In the genomic region with DNA sequence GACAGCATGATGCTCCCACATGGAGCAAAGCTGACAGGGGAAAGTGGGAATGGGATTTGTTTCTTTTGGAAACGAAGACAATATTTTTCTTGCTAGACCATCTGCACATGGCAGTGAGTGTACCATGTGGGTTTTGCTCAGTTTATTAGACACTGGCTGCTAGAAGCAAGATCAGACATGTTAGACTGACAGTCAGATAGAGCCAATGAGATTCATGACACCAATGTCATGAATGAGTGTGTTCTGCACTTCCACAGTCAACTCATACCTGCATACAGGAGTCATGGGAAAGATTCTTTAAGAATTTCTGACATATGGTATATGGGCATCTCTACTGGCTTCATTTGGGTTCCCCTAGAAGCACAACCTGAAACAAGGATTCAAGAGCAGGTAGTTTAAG, we compare ENCODE assay signal across 20 cellular contexts. TPM values are rescaled to one million over a fixed set of nuclear protein-coding genes. Genes with fewer than 3 reads are reported as not detected.
DNase-seq lines count a peak whose midpoint lies in the region; ATAC-seq, FAIRE-seq and TF ChIP-seq lines count a peak whose summit lies in the region.
"Had no signal": no experiment of that assay in that cellular context is flagged by ENCODE, and none has a peak within 500 bp of the region (broad histone marks: within the 10 kb centered on the region; RNA-seq: fewer than 3 reads in every experiment).

No MANE protein-coding gene starts in this region.

- ATAC-seq in foreskin keratinocyte: peak; percentile 23
- ATAC-seq in GM18870 (IDR thresholded peaks at IDR 0.05; ENCODE audit: unreplicated experiment): no peak
- ATAC-seq: CD8-positive, alpha-beta T cell; GM12878 had no signal

- H3K36me3 ChIP-seq in bronchial epithelial cell (ENCODE audit: control insufficient read depth, insufficient read depth, low read length): no peaks in the 10 kb centered on the region
- no peaks in the 10 kb centered on the region for H3K36me3 ChIP-seq in BE2C
- H3K36me3 ChIP-seq: BLaER1, HAP-1 had no signal

- no peaks in the 10 kb centered on the region for H3K9me3 ChIP-seq in BE2C
- H3K9me3 ChIP-seq: BLaER1, Caco-2, HAP-1 had no signal

- H3K4me3 ChIP-seq in bronchial epithelial cell (ENCODE audit: low read depth, low read length) (no peak overlapping the region), BE2C (ENCODE audit: low read depth, low read length) (no peak overlapping the region)
- H3K4me3 ChIP-seq: BLaER1, GM12878, HAP-1 had no signal

- no peak overlapping the region for H3K27ac ChIP-seq in foreskin keratinocyte
- H3K27ac ChIP-seq: BLaER1, C4-2B had no signal

- DNase-seq in NCI-H1694 (lab: John Stamatoyannopoulos, UW) (peak; percentile 86), NCI-H1694 treated with DMSO at 0.1 percent for 48 hours (lab: John Stamatoyannopoulos, UW) (peak; percentile 92), bronchial epithelial cell (ENCODE audit: low read depth) (peak; percentile 81), foreskin keratinocyte (peak; percentile 46 to 68), BE2C (no peak)
- DNase-seq: Caco-2; CD4-positive, CD25-positive, alpha-beta regulatory T cell; CD8-positive, alpha-beta T cell; DMS153; DND-41; GOT3; HFFc6 had no signal

- FAIRE-seq in bronchial epithelial cell (lab: Jason Lieb, UNC): no peak
- FAIRE-seq: G401.6, GM12878, H54 had no signal

- H3K27me3 ChIP-seq in bronchial epithelial cell (ENCODE audit: control insufficient read depth, insufficient read depth, low read length) (peaks cover 13% of the 10 kb centered on the region), foreskin keratinocyte (peaks cover 23% of the 10 kb centered on the region), BE2C (peaks cover 41% of the 10 kb centered on the region)

- no peak for TF ChIP-seq CTCF in bronchial epithelial cell (IDR thresholded peaks at IDR 0.05; ENCODE audit: insufficient read depth, low read length, severe bottlenecking)
- no peak for TF ChIP-seq CTCF in foreskin keratinocyte (conservative IDR thresholded peaks at IDR 0.05)
- no peak for TF ChIP-seq CTCF in BE2C (IDR thresholded peaks at IDR 0.05; ENCODE audit: low read depth, low read length)

- H3K4me1 ChIP-seq in foreskin keratinocyte: no peaks in the 10 kb centered on the region
- no peaks in the 10 kb centered on the region for H3K4me1 ChIP-seq in BE2C
- H3K4me1 ChIP-seq: HAP-1 had no signal

RNA-seq across cellular contexts. Expression of a gene that starts 3.6 kb away (rescaled TPM):
- total RNA-seq in bronchial epithelial cell (0.13 TPM in 1 of 2 replicates, not detected in the other), foreskin keratinocyte (not detected in 2 replicates)
- polyA plus RNA-seq in foreskin keratinocyte: not detected in 2 replicates
- 1.5 TPM for polyA plus RNA-seq in BE2C (2012; ENCODE audit: insufficient read depth, insufficient read length, low read depth)
- total RNA-seq: A172; Caco-2; CD4-positive, CD25-positive, alpha-beta regulatory T cell; CD8-positive, alpha-beta T cell; HFFc6 had no signal
- polyA plus RNA-seq: CD4-positive, CD25-positive, alpha-beta regulatory T cell had no signal
